Comparison of ENCODE assay signal across 9 cellular contexts in the genomic region with DNA sequence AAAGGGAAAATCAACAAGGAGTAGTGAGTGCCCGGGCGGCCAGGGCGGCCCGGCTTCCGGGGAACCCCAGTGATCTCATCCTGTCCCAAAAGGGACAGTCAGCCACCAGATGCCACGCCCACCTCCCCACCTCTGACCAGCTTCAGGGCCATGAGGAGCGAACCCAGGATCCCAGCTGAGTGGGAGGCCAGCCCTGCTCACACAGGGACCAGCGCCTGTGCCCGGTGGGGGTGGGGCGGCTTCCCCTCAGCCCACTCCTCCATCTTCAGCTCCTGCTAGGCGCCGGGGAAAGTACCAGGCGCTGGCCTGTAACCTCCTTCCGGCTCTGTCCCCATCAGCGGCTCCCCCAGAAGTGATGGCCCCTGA. TPM values are rescaled to one million over a fixed set of nuclear protein-coding genes. Genes with fewer than 3 reads are reported as not detected.
DNase-seq lines count a peak whose midpoint lies in the region; ATAC-seq, FAIRE-seq and TF ChIP-seq lines count a peak whose summit lies in the region.
"Had no signal": no experiment of that assay in that cellular context is flagged by ENCODE, and none has a peak within 500 bp of the region (broad histone marks: within the 10 kb centered on the region; RNA-seq: fewer than 3 reads in every experiment).

No MANE protein-coding gene starts in this region.

- H3K4me3 ChIP-seq in kidney (ENCODE audit: low read length in 2 of 2), result peak overlapping the region in 1 of 2 donors; percentile 29

- no peak for FAIRE-seq in kidney (lab: Jason Lieb, UNC)
- no peak for FAIRE-seq in HTR-8/SVneo (lab: Jason Lieb, UNC)

- TF ChIP-seq CTCF in kidney (IDR thresholded peaks at IDR 0.05; ENCODE audit: borderline replicate concordance, extremely low read depth, insufficient read depth) (no peak), type B pancreatic cell (conservative IDR thresholded peaks at IDR 0.05) (no peak)

- peaks cover 0 to 6% of the 10 kb centered on the region in 2 donors for H3K4me1 ChIP-seq in kidney (ENCODE audit: control insufficient read depth in 1 of 2, insufficient read depth in 1 of 2, low read depth in 1 of 2, low read length in 2 of 2)

- no peaks in the 10 kb centered on the region for H3K27me3 Mint-ChIP-seq in activated CD8-positive, alpha-beta memory T cell treated with anti-CD3 and anti-CD28 coated beads, Interleukin-2, amount 10 ng/mL, durations not matched to agents 7 days and 5 days
- no peaks in the 10 kb centered on the region for H3K27me3 Mint-ChIP-seq in activated T-helper 2 cell treated with anti-CD3 and anti-CD28 coated beads, Interferon-gamma antibody, Interleukin-2, Interleukin-4, amounts not matched to agents 10 μg/mL and 5 μg/mL and 100 μg/mL, durations not matched to agents 14 hours and 24 hours and 36 hours (ENCODE audit: low read depth)
- H3K27me3 Mint-ChIP-seq in type B pancreatic cell, result no peaks in the 10 kb centered on the region

- intact Hi-C loops in activated T-helper 2 cell treated with anti-CD3 and anti-CD28 coated beads, Interferon-gamma antibody, Interleukin-2, Interleukin-4, amounts not matched to agents 10 μg/mL and 5 μg/mL and 100 μg/mL, durations not matched to agents 14 hours and 24 hours and 36 hours (cut with micrococcal nuclease), result loop anchor here (5.0 kb wide), 1 partner anchor 343 kb away; a partner anchor contains a TSS
- intact Hi-C loops in kidney (cut with DNase I), result no loop called here

- no peaks in the 10 kb centered on the region for H3K36me3 ChIP-seq in kidney (ENCODE audit: control insufficient read depth in 1 of 2, insufficient read depth in 2 of 2, low read length in 2 of 2)

- peaks cover 16% of the 10 kb centered on the region for H3K4me1 Mint-ChIP-seq in activated CD8-positive, alpha-beta memory T cell treated with anti-CD3 and anti-CD28 coated beads, Interleukin-2, amount 10 ng/mL, durations not matched to agents 7 days and 5 days
- peaks cover 2% of the 10 kb centered on the region for H3K4me1 Mint-ChIP-seq in activated T-helper 2 cell treated with anti-CD3 and anti-CD28 coated beads, Interferon-gamma antibody, Interleukin-2, Interleukin-4, amounts not matched to agents 10 μg/mL and 5 μg/mL and 100 μg/mL, durations not matched to agents 14 hours and 24 hours and 36 hours (ENCODE audit: low read depth)
- no peaks in the 10 kb centered on the region for H3K4me1 Mint-ChIP-seq in type B pancreatic cell (ENCODE audit: unreplicated experiment)

- no peak overlapping the region for H3K9ac ChIP-seq in kidney (ENCODE audit: low read length in 2 of 2)

- peak; percentile 50 for ATAC-seq in activated CD8-positive, alpha-beta memory T cell treated with anti-CD3 and anti-CD28 coated beads, Interleukin-2, amount 10 ng/mL, durations not matched to agents 7 days and 5 days
- no peak for ATAC-seq in HG02571 (IDR thresholded peaks at IDR 0.05; ENCODE audit: unreplicated experiment)

- H3K36me3 Mint-ChIP-seq in activated CD8-positive, alpha-beta memory T cell treated with anti-CD3 and anti-CD28 coated beads, Interleukin-2, amount 10 ng/mL, durations not matched to agents 7 days and 5 days, result no peaks in the 10 kb centered on the region
- H3K36me3 Mint-ChIP-seq in activated T-helper 2 cell treated with anti-CD3 and anti-CD28 coated beads, Interferon-gamma antibody, Interleukin-2, Interleukin-4, amounts not matched to agents 10 μg/mL and 5 μg/mL and 100 μg/mL, durations not matched to agents 14 hours and 24 hours and 36 hours (ENCODE audit: low read depth), result no peaks in the 10 kb centered on the region
- H3K36me3 Mint-ChIP-seq in type B pancreatic cell, result no peaks in the 10 kb centered on the region
- H3K36me3 Mint-ChIP-seq: activated naive CD4-positive, alpha-beta T cell treated with anti-CD3 and anti-CD28 coated beads, Interleukin-2, amount 50 U/mL, for 72 hours had no signal

- peak overlapping the region; percentile 70 for H3K4me3 Mint-ChIP-seq in activated CD8-positive, alpha-beta memory T cell treated with anti-CD3 and anti-CD28 coated beads, Interleukin-2, amount 10 ng/mL, durations not matched to agents 7 days and 5 days
- H3K4me3 Mint-ChIP-seq in activated T-helper 2 cell treated with anti-CD3 and anti-CD28 coated beads, Interferon-gamma antibody, Interleukin-2, Interleukin-4, amounts not matched to agents 10 μg/mL and 5 μg/mL and 100 μg/mL, durations not matched to agents 14 hours and 24 hours and 36 hours (ENCODE audit: low read depth), result peak overlapping the region; percentile 45
- H3K4me3 Mint-ChIP-seq in type B pancreatic cell, result peak overlapping the region; percentile 64

- no peak for DNase-seq in activated CD8-positive, alpha-beta memory T cell treated with anti-CD3 and anti-CD28 coated beads, Interleukin-2, amount 10 ng/mL, durations not matched to agents 7 days and 5 days
- DNase-seq in activated CD8-positive, alpha-beta memory T cell treated with anti-CD3 and anti-CD28 coated beads for 24 hours, result no peak
- DNase-seq in activated T-helper 2 cell treated with anti-CD3 and anti-CD28 coated beads, Interferon-gamma antibody, Interleukin-2, Interleukin-4, amounts not matched to agents 10 μg/mL and 5 μg/mL and 100 μg/mL, durations not matched to agents 14 hours and 24 hours and 36 hours (ENCODE audit: low spot score), result no peak
- DNase-seq in kidney (peak; percentile 82), type B pancreatic cell (ENCODE audit: extremely low spot score, unreplicated experiment) (no peak), DMS79 treated with DMSO at 0.1 percent for 48 hours (lab: John Stamatoyannopoulos, UW) (no peak), HTR-8/SVneo (ENCODE audit: insufficient read length, low spot score) (no peak)

- H3K9me3 Mint-ChIP-seq in activated CD8-positive, alpha-beta memory T cell treated with anti-CD3 and anti-CD28 coated beads, Interleukin-2, amount 10 ng/mL, durations not matched to agents 7 days and 5 days (ENCODE audit: low read depth), result no peaks in the 10 kb centered on the region
- H3K9me3 Mint-ChIP-seq in activated T-helper 2 cell treated with anti-CD3 and anti-CD28 coated beads, Interferon-gamma antibody, Interleukin-2, Interleukin-4, amounts not matched to agents 10 μg/mL and 5 μg/mL and 100 μg/mL, durations not matched to agents 14 hours and 24 hours and 36 hours, result no peaks in the 10 kb centered on the region
- no peaks in the 10 kb centered on the region for H3K9me3 Mint-ChIP-seq in type B pancreatic cell
- H3K9me3 Mint-ChIP-seq: activated naive CD4-positive, alpha-beta T cell treated with anti-CD3 and anti-CD28 coated beads, Interleukin-2, amount 50 U/mL, for 72 hours had no signal

- CTCF ChIA-PET in activated CD8-positive, alpha-beta memory T cell treated with anti-CD3 and anti-CD28 coated beads, Interleukin-2, amount 10 ng/mL, durations not matched to agents 7 days and 5 days (lab: Charles Lee), result interaction anchor here (1.5 kb wide), 1 partner anchor 61 kb away, joined by 4 read pairs; no protein-coding TSS in a partner anchor

- H3K9me3 ChIP-seq in kidney (ENCODE audit: control insufficient read depth in 1 of 2, low read length in 2 of 2), result no peaks in the 10 kb centered on the region

- peak overlapping the region; percentile 80 for H3K27ac Mint-ChIP-seq in activated CD8-positive, alpha-beta memory T cell treated with anti-CD3 and anti-CD28 coated beads, Interleukin-2, amount 10 ng/mL, durations not matched to agents 7 days and 5 days
- no peak overlapping the region for H3K27ac Mint-ChIP-seq in activated T-helper 2 cell treated with anti-CD3 and anti-CD28 coated beads, Interferon-gamma antibody, Interleukin-2, Interleukin-4, amounts not matched to agents 10 μg/mL and 5 μg/mL and 100 μg/mL, durations not matched to agents 14 hours and 24 hours and 36 hours
- no peak overlapping the region for H3K27ac Mint-ChIP-seq in type B pancreatic cell

- H3K27ac ChIP-seq in kidney (ENCODE audit: low read depth in 2 of 2, low read length in 2 of 2), result no peak overlapping the region

RNA-seq across cellular contexts. Expression of a gene that starts 6.2 kb away (rescaled TPM):
- 10 to 100 TPM; 14.3 to 19.8 TPM for total RNA-seq in activated CD8-positive, alpha-beta memory T cell treated with anti-CD3 and anti-CD28 coated beads, Interleukin-2, amount 10 ng/mL, durations not matched to agents 7 days and 5 days
- total RNA-seq in activated T-helper 2 cell treated with anti-CD3 and anti-CD28 coated beads, Interferon-gamma antibody, Interleukin-2, Interleukin-4, amounts not matched to agents 10 μg/mL and 5 μg/mL and 100 μg/mL, durations not matched to agents 14 hours and 24 hours and 36 hours, result 27.7 and 29.8 TPM in 2 replicates
- total RNA-seq in kidney (17.9 TPM), type B pancreatic cell (ENCODE audit: low replicate concordance) (20.2 and 21.3 TPM in 2 replicates)
- 29.6 TPM for polyA plus RNA-seq in kidney (ENCODE audit: insufficient read depth, low read depth, low replicate concordance)

RNA-seq across cellular contexts. Expression of a gene that starts 6.5 kb away (rescaled TPM):
- total RNA-seq in activated CD8-positive, alpha-beta memory T cell treated with anti-CD3 and anti-CD28 coated beads, Interleukin-2, amount 10 ng/mL, durations not matched to agents 7 days and 5 days, result 100 to 1,000 TPM; 213 to 231 TPM
- 208 and 235 TPM in 2 replicates for total RNA-seq in activated T-helper 2 cell treated with anti-CD3 and anti-CD28 coated beads, Interferon-gamma antibody, Interleukin-2, Interleukin-4, amounts not matched to agents 10 μg/mL and 5 μg/mL and 100 μg/mL, durations not matched to agents 14 hours and 24 hours and 36 hours
- total RNA-seq in kidney (248 TPM), type B pancreatic cell (ENCODE audit: low replicate concordance) (285 and 363 TPM in 2 replicates)
- polyA plus RNA-seq in kidney (ENCODE audit: insufficient read depth, low read depth, low replicate concordance), result 1,928 TPM

RNA-seq across cellular contexts. Expression of a gene that starts 8.4 kb away (rescaled TPM):
- 1 to 10 TPM; 1.1 to 1.5 TPM for total RNA-seq in activated CD8-positive, alpha-beta memory T cell treated with anti-CD3 and anti-CD28 coated beads, Interleukin-2, amount 10 ng/mL, durations not matched to agents 7 days and 5 days
- total RNA-seq in activated T-helper 2 cell treated with anti-CD3 and anti-CD28 coated beads, Interferon-gamma antibody, Interleukin-2, Interleukin-4, amounts not matched to agents 10 μg/mL and 5 μg/mL and 100 μg/mL, durations not matched to agents 14 hours and 24 hours and 36 hours, result 0.50 and 0.74 TPM in 2 replicates
- total RNA-seq in kidney (18.2 TPM), type B pancreatic cell (ENCODE audit: low replicate concordance) (2.5 and 3.3 TPM in 2 replicates)
- polyA plus RNA-seq in kidney (ENCODE audit: insufficient read depth, low read depth, low replicate concordance), result 12.6 TPM

RNA-seq across cellular contexts. Expression of a gene that starts 25.1 kb away (rescaled TPM):
- 10 to 100 TPM; 38.9 to 49.0 TPM for total RNA-seq in activated CD8-positive, alpha-beta memory T cell treated with anti-CD3 and anti-CD28 coated beads, Interleukin-2, amount 10 ng/mL, durations not matched to agents 7 days and 5 days
- total RNA-seq in activated T-helper 2 cell treated with anti-CD3 and anti-CD28 coated beads, Interferon-gamma antibody, Interleukin-2, Interleukin-4, amounts not matched to agents 10 μg/mL and 5 μg/mL and 100 μg/mL, durations not matched to agents 14 hours and 24 hours and 36 hours, result 35.0 and 39.2 TPM in 2 replicates
- total RNA-seq in kidney, result 59.6 TPM
- polyA plus RNA-seq in kidney (ENCODE audit: insufficient read depth, low read depth, low replicate concordance), result 21.7 TPM
- total RNA-seq in type B pancreatic cell (ENCODE audit: low replicate concordance), result 64.3 and 66.7 TPM in 2 replicates

RNA-seq across cellular contexts. Expression of a gene that starts 55.2 kb away (rescaled TPM):
- total RNA-seq in activated CD8-positive, alpha-beta memory T cell treated with anti-CD3 and anti-CD28 coated beads, Interleukin-2, amount 10 ng/mL, durations not matched to agents 7 days and 5 days, result 10 to 100 TPM; 10.0 to 14.6 TPM
- 10.7 and 13.3 TPM in 2 replicates for total RNA-seq in activated T-helper 2 cell treated with anti-CD3 and anti-CD28 coated beads, Interferon-gamma antibody, Interleukin-2, Interleukin-4, amounts not matched to agents 10 μg/mL and 5 μg/mL and 100 μg/mL, durations not matched to agents 14 hours and 24 hours and 36 hours
- total RNA-seq in kidney (10.7 TPM), type B pancreatic cell (ENCODE audit: low replicate concordance) (6.7 and 12.2 TPM in 2 replicates)
- 10.8 TPM for polyA plus RNA-seq in kidney (ENCODE audit: insufficient read depth, low read depth, low replicate concordance)
